6 cellular contexts compared by ENCODE assay signal in the genomic region with DNA sequence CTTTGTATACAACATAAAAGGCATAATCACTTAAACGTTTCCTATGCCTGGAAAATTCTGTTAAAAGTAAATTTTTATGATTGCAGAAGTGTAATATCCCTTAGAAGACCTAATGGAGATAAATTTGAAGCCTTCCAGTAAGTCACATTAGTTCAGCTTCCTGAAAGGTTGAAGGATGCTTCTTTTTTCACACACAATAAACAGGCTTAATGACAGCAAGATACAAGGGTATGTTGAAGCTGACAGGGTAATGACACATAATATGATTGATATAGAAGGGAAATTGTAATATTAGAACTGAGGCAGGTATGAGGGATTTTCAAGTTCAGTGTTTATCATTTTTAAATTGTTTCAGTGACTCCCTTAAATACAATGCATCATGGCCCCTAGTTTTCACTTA.
"Had no signal": no experiment of that assay in that cellular context is flagged by ENCODE, and none has a peak within 500 bp of the region (broad histone marks: within the 10 kb centered on the region; RNA-seq: fewer than 3 reads in every experiment).

No MANE protein-coding gene starts in this region.

- ATAC-seq: HepG2, K562 had no signal

- H3K27ac ChIP-seq: HL-60 had no signal

- H3K4me3 ChIP-seq: K562 had no signal

- DNase-seq: IMR-90, KBM-7, KG1 had no signal
